8 cellular contexts compared by ENCODE assay signal in the genomic region with DNA sequence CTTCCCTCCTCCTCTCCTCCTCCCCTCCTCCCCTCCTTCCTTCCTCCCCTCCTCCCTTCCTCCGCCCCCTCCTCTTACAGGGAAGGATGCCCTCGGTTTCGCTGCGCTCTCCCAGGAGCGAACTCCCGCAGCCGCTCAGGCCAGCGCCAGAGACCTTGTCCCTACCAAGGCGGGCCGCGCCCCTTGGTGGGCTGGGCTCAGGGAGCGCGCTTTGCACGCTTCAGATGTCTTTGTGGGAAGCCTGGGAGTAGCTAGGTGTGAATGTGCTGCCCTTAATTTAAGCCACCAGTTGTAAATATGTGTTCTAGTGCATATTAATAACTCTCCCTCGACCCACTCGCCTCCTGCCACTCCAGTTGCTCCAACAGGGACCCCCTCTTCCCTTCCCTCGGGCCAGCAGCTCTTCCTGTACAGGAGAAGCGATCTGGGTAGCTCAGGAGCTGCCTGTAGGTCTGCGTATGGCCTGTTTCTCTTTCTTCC. TPM values are rescaled to one million over a fixed set of nuclear protein-coding genes. Genes with fewer than 3 reads are reported as not detected.
DNase-seq lines count a peak whose midpoint lies in the region; ATAC-seq and TF ChIP-seq lines count a peak whose summit lies in the region.

No MANE protein-coding gene starts in this region.

- CTCF ChIA-PET in CD8-positive, alpha-beta T cell (lab: Charles Lee) = interaction anchor here (0.8 to 2.5 kb wide), 9 partner anchors 14 to 202 kb away, joined by 3 to 13 read pairs (median 4); partner anchors contain the start of genes MAP3K9 and PCNX1

- H3K27ac Mint-ChIP-seq in CD8-positive, alpha-beta T cell = no peak overlapping the region
- H3K27ac Mint-ChIP-seq in activated T-helper 2 cell treated with anti-CD3 and anti-CD28 coated beads, Interferon-gamma antibody, Interleukin-2, Interleukin-4, amounts not matched to agents 10 μg/mL and 5 μg/mL and 100 μg/mL, durations not matched to agents 14 hours and 24 hours and 36 hours = peak overlapping the region; percentile 68

- peak overlapping the region; percentile 67 for H3K4me3 ChIP-seq in CD8-positive, alpha-beta T cell (ENCODE audit: low read depth, low read length)
- H3K4me3 ChIP-seq in right atrium auricular region (peak overlapping the region; percentile 56 to 63), sigmoid colon (peak overlapping the region; percentile 42 to 59 (median 52))

- H3K9me3 Mint-ChIP-seq in CD8-positive, alpha-beta T cell = no peaks in the 10 kb centered on the region
- no peaks in the 10 kb centered on the region for H3K9me3 Mint-ChIP-seq in activated T-helper 2 cell treated with anti-CD3 and anti-CD28 coated beads, Interferon-gamma antibody, Interleukin-2, Interleukin-4, amounts not matched to agents 10 μg/mL and 5 μg/mL and 100 μg/mL, durations not matched to agents 14 hours and 24 hours and 36 hours

- POLR2A ChIA-PET in CD8-positive, alpha-beta T cell (lab: Charles Lee) = interaction anchor here (0.5 to 1.3 kb wide), 2 partner anchors 78 to 155 kb away, joined by 3 to 4 read pairs; no protein-coding TSS in a partner anchor

- 6 to 11% methylated on average over 19 of the region's 19 CpGs for WGBS in sigmoid colon, 2 donors

- H3K27ac ChIP-seq in CD8-positive, alpha-beta T cell (ENCODE audit: low read depth, low read length) = no peak overlapping the region
- peak overlapping the region; percentile 57 for H3K27ac ChIP-seq in KOPT-K1 (ENCODE audit: low read depth, low read length, poor library complexity, severe bottlenecking)
- H3K27ac ChIP-seq in right atrium auricular region = peak overlapping the region in 1 of 2 donors; percentile 41
- H3K27ac ChIP-seq in sigmoid colon = peak overlapping the region in 1 of 4 donors; percentile 36

- H3K4me1 Mint-ChIP-seq in CD8-positive, alpha-beta T cell (ENCODE audit: low read depth) = peaks cover 14% of the 10 kb centered on the region
- H3K4me1 Mint-ChIP-seq in activated T-helper 2 cell treated with anti-CD3 and anti-CD28 coated beads, Interferon-gamma antibody, Interleukin-2, Interleukin-4, amounts not matched to agents 10 μg/mL and 5 μg/mL and 100 μg/mL, durations not matched to agents 14 hours and 24 hours and 36 hours (ENCODE audit: low read depth) = peaks cover 28% of the 10 kb centered on the region

- H3K27me3 Mint-ChIP-seq in CD8-positive, alpha-beta T cell (ENCODE audit: low read depth) = peaks cover 7% of the 10 kb centered on the region
- H3K27me3 Mint-ChIP-seq in activated T-helper 2 cell treated with anti-CD3 and anti-CD28 coated beads, Interferon-gamma antibody, Interleukin-2, Interleukin-4, amounts not matched to agents 10 μg/mL and 5 μg/mL and 100 μg/mL, durations not matched to agents 14 hours and 24 hours and 36 hours (ENCODE audit: low read depth) = peaks cover 21% of the 10 kb centered on the region

- DNase-seq in CD8-positive, alpha-beta T cell = peak in 1 of 7 experiments; percentile 11
- no peak for DNase-seq in activated T-helper 2 cell treated with anti-CD3 and anti-CD28 coated beads, Interferon-gamma antibody, Interleukin-2, Interleukin-4, amounts not matched to agents 10 μg/mL and 5 μg/mL and 100 μg/mL, durations not matched to agents 14 hours and 24 hours and 36 hours (ENCODE audit: low spot score)
- DNase-seq in right atrium auricular region (ENCODE audit: low spot score) (no peak), sigmoid colon (no peak)
- DNase-seq in activated CD4-positive, CD25-positive, alpha-beta regulatory T cell treated with anti-CD3 and anti-CD28 coated beads, Interleukin-2, amount 50 U/mL, for 72 hours = no peak

- no peaks in the 10 kb centered on the region for H3K27me3 ChIP-seq in CD8-positive, alpha-beta T cell (ENCODE audit: insufficient read depth, low read length)
- no peaks in the 10 kb centered on the region for H3K27me3 ChIP-seq in right atrium auricular region
- peaks cover 0 to 14% (median 3%) of the 10 kb centered on the region in 3 donors for H3K27me3 ChIP-seq in sigmoid colon

- ATAC-seq in CD8-positive, alpha-beta T cell = no peak
- no peak for ATAC-seq in HG03196 (IDR thresholded peaks at IDR 0.05; ENCODE audit: unreplicated experiment)
- ATAC-seq in GM21723 (IDR thresholded peaks at IDR 0.05; ENCODE audit: unreplicated experiment) = no peak

- no peaks in the 10 kb centered on the region for H3K36me3 ChIP-seq in CD8-positive, alpha-beta T cell (ENCODE audit: insufficient read depth, low read length)
- H3K36me3 ChIP-seq in KOPT-K1 (ENCODE audit: insufficient read depth, low read length) (no peaks in the 10 kb centered on the region), right atrium auricular region (no peaks in the 10 kb centered on the region), sigmoid colon (no peaks in the 10 kb centered on the region)

- TF ChIP-seq EP300 in sigmoid colon (IDR thresholded peaks at IDR 0.05) = no peak

- intact Hi-C loops in CD8-positive, alpha-beta T cell (cut with DNase I, micrococcal nuclease) = loop anchor here in 1 of 2 experiments (1.0 kb wide), 1 partner anchor 134 kb away; no protein-coding TSS in a partner anchor
- intact Hi-C loops in activated T-helper 2 cell treated with anti-CD3 and anti-CD28 coated beads, Interferon-gamma antibody, Interleukin-2, Interleukin-4, amounts not matched to agents 10 μg/mL and 5 μg/mL and 100 μg/mL, durations not matched to agents 14 hours and 24 hours and 36 hours (cut with micrococcal nuclease) = loop anchor here (2.0 kb wide), 3 partner anchors 34 to 86 kb away; no protein-coding TSS in a partner anchor
- intact Hi-C loops in sigmoid colon (cut with DNase I) = no loop called here

- no peaks in the 10 kb centered on the region for H3K36me3 Mint-ChIP-seq in CD8-positive, alpha-beta T cell
- no peaks in the 10 kb centered on the region for H3K36me3 Mint-ChIP-seq in activated T-helper 2 cell treated with anti-CD3 and anti-CD28 coated beads, Interferon-gamma antibody, Interleukin-2, Interleukin-4, amounts not matched to agents 10 μg/mL and 5 μg/mL and 100 μg/mL, durations not matched to agents 14 hours and 24 hours and 36 hours (ENCODE audit: low read depth)

- no peak for TF ChIP-seq CTCF in CD8-positive, alpha-beta T cell (IDR thresholded peaks at IDR 0.05)
- TF ChIP-seq CTCF in right atrium auricular region (IDR thresholded peaks at IDR 0.05) (no peak), sigmoid colon (IDR thresholded peaks at IDR 0.05) (no peak)

- peaks cover 17% of the 10 kb centered on the region for H3K4me1 ChIP-seq in CD8-positive, alpha-beta T cell (ENCODE audit: insufficient read depth, low read length)
- peaks cover 0 to 14% of the 10 kb centered on the region in 2 donors for H3K4me1 ChIP-seq in right atrium auricular region
- peaks cover 0 to 18% (median 10%) of the 10 kb centered on the region in 4 donors for H3K4me1 ChIP-seq in sigmoid colon

- H3K4me3 Mint-ChIP-seq in CD8-positive, alpha-beta T cell = peak overlapping the region; percentile 76
- peak overlapping the region; percentile 84 for H3K4me3 Mint-ChIP-seq in activated T-helper 2 cell treated with anti-CD3 and anti-CD28 coated beads, Interferon-gamma antibody, Interleukin-2, Interleukin-4, amounts not matched to agents 10 μg/mL and 5 μg/mL and 100 μg/mL, durations not matched to agents 14 hours and 24 hours and 36 hours (ENCODE audit: low read depth)

- no peak for TF ChIP-seq POLR2A in sigmoid colon (IDR thresholded peaks at IDR 0.05)

- H3K9me3 ChIP-seq in CD8-positive, alpha-beta T cell (ENCODE audit: low read length) = no peaks in the 10 kb centered on the region
- H3K9me3 ChIP-seq in KOPT-K1 (ENCODE audit: insufficient read depth, low read length, poor library complexity, severe bottlenecking) = no peaks in the 10 kb centered on the region
- no peaks in the 10 kb centered on the region for H3K9me3 ChIP-seq in right atrium auricular region
- H3K9me3 ChIP-seq in sigmoid colon = no peaks in the 10 kb centered on the region

RNA-seq across cellular contexts. Expression of gene MAP3K9, which starts 13.4 kb away (rescaled TPM):
- 10 to 100 TPM in 1 of 2 experiments, 1 to 10 TPM in 1; 9.8 to 10.8 TPM for total RNA-seq in CD8-positive, alpha-beta T cell
- total RNA-seq in activated T-helper 2 cell treated with anti-CD3 and anti-CD28 coated beads, Interferon-gamma antibody, Interleukin-2, Interleukin-4, amounts not matched to agents 10 μg/mL and 5 μg/mL and 100 μg/mL, durations not matched to agents 14 hours and 24 hours and 36 hours = 5.5 and 5.6 TPM in 2 replicates
- total RNA-seq in right atrium auricular region = 1 to 10 TPM; 1.6 to 3.2 TPM
- under 1 TPM; 0.36 to 0.66 (median 0.48) TPM for total RNA-seq in sigmoid colon
- 1 to 10 TPM in 2 of 3 donors, under 1 TPM in 1; 0.60 to 4.7 (median 1.6) TPM for polyA plus RNA-seq in sigmoid colon
